ENCODE assay signal across 18 cellular contexts in the genomic region with DNA sequence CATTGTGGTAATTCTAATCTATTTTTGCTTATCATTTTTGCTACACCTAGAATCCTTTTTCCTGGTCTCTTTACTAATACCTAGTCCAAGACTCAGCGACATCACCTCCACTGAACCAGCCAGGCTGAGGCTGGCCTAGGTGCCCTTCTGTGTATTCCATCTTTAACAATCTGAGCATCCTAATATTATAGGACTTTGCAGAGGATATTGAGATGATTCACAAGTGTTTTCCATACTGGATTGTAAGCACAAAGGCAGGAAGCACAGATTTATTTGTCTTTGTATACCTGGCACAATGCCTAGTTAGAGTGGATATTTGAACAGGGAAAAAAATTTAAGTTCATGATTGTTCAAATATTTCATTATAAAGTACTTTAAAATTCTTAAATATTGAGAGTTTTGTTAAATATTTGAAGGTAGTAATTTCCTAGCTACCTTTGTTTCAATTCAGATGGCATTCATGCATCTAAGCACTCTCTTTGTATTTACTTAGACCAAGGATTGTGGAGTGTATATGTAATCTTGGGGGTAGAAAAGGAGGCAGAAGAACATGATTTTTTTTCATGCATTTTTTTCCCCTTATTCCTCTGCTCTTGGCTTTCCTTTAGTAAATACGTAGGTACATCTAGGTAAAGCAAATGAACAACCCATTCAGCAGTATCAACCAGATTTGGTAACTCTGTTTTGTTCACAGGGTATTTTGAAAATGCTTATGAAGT. TPM values are rescaled to one million over a fixed set of nuclear protein-coding genes. Genes with fewer than 3 reads are reported as not detected.
A peak's percentile ranks its signal among the peaks of the same experiment; 100 is the strongest.
DNase-seq lines count a peak whose midpoint lies in the region; ATAC-seq and TF ChIP-seq lines count a peak whose summit lies in the region.
"Had no signal": no experiment of that assay in that cellular context is flagged by ENCODE, and none has a peak within 500 bp of the region (broad histone marks: within the 10 kb centered on the region; RNA-seq: fewer than 3 reads in every experiment).

No MANE protein-coding gene starts in this region.

- H2AFZ ChIP-seq in ACC112 (ENCODE audit: low read length, unreplicated experiment), result no peak overlapping the region

- H3K79me2 ChIP-seq in ACC112 (ENCODE audit: control insufficient read depth, insufficient read depth, low read length, unreplicated experiment), result peaks cover 19% of the 10 kb centered on the region

- H3K27me3 ChIP-seq in ACC112 (ENCODE audit: insufficient read depth, low read length), result no peaks in the 10 kb centered on the region
- H3K27me3 ChIP-seq in effector memory CD4-positive, alpha-beta T cell (replicated peaks; ENCODE audit: control insufficient read depth, insufficient read depth, low read length, poor library complexity, severe bottlenecking), result no peaks in the 10 kb centered on the region
- H3K27me3 ChIP-seq: cardiac muscle cell, SJSA1 had no signal

- in situ Hi-C loops in astrocyte of the cerebellum (cut with HindIII; ENCODE audit: low sequenced_read_pairs), result no loop called here

- intact Hi-C loops in sciatic nerve (cut with DNase I), result no loop called here

- peak; percentile 3 for DNase-seq in astrocyte of the cerebellum (ENCODE audit: low read depth)
- DNase-seq in glomerular endothelial cell (ENCODE audit: extremely low read depth, low read depth, low spot score), result peak; percentile 66
- DNase-seq in effector memory CD4-positive, alpha-beta T cell, result no peak
- DNase-seq in sciatic nerve (ENCODE audit: low spot score), result no peak
- DNase-seq: COR-L47; naive B cell; NCI-H2081 treated with DMSO at 0.1 percent for 48 hours; NCI-H526; posterior cingulate gyrus; stimulated activated CD4-positive, alpha-beta T cell treated with anti-CD3 and anti-CD28 coated beads, Interleukin-2, amount 100 ng/mL, for 48 hours had no signal

- no peaks in the 10 kb centered on the region for H3K9me3 ChIP-seq in effector memory CD4-positive, alpha-beta T cell (ENCODE audit: control insufficient read depth, low read length)
- H3K9me3 ChIP-seq: SJSA1 had no signal

- TF ChIP-seq CTCF in astrocyte of the cerebellum (IDR thresholded peaks at IDR 0.05; ENCODE audit: low read depth, low read length, missing control alignments), result no peak

- H3K27ac ChIP-seq in ACC112 (ENCODE audit: low read depth, low read length), result 0 out of 2 replicates have a peak overlapping the region, but pooled peaks have one; percentile 6
- no peak overlapping the region for H3K27ac ChIP-seq in effector memory CD4-positive, alpha-beta T cell (ENCODE audit: insufficient read depth, low read length, poor library complexity, severe bottlenecking)
- H3K27ac ChIP-seq: cardiac muscle cell, HL-60, SJSA1 had no signal

- H3K4me3 ChIP-seq in ACC112 (ENCODE audit: low read depth, low read length), result no peak overlapping the region
- H3K4me3 ChIP-seq in astrocyte of the cerebellum (ENCODE audit: low read depth, low read length), result no peak overlapping the region
- no peak overlapping the region for H3K4me3 ChIP-seq in effector memory CD4-positive, alpha-beta T cell (ENCODE audit: insufficient read depth, low read depth, low read length, poor library complexity, severe bottlenecking)
- H3K4me3 ChIP-seq: cardiac muscle cell, K562, SJSA1 had no signal

- ATAC-seq in GM19452 (IDR thresholded peaks at IDR 0.05; ENCODE audit: unreplicated experiment), result peak; percentile 11
- no peak for ATAC-seq in HG03442 (IDR thresholded peaks at IDR 0.05; ENCODE audit: unreplicated experiment)
- ATAC-seq in sciatic nerve, result no peak
- no peak for ATAC-seq in GM19023 (IDR thresholded peaks at IDR 0.05; ENCODE audit: unreplicated experiment)

- peaks cover 69% of the 10 kb centered on the region for H3K36me3 ChIP-seq in ACC112 (ENCODE audit: insufficient read depth, low read length)
- peaks cover 77% of the 10 kb centered on the region for H3K36me3 ChIP-seq in effector memory CD4-positive, alpha-beta T cell (ENCODE audit: control insufficient read depth, insufficient read depth, low read length)

- H3K4me1 ChIP-seq in ACC112 (ENCODE audit: control insufficient read depth, insufficient read depth, low read length, unreplicated experiment), result peaks cover 9% of the 10 kb centered on the region
- H3K4me1 ChIP-seq in effector memory CD4-positive, alpha-beta T cell (ENCODE audit: control insufficient read depth, insufficient read depth, low read length, poor library complexity, severe bottlenecking), result no peaks in the 10 kb centered on the region

RNA-seq across cellular contexts. Expression of gene SMARCA5, which starts 18.4 kb away (rescaled TPM):
- 33.4 and 53.6 TPM in 2 replicates for total RNA-seq in glomerular endothelial cell
- total RNA-seq in sciatic nerve, result 55.6 TPM

Comparison
In these comparisons a context has a peak if more than half of its experiments do, and no peak if none do; other contexts are left out.
1. DNase-seq: peak in astrocyte of the cerebellum (single experiment) and glomerular endothelial cell (single experiment); none in effector memory CD4-positive, alpha-beta T cell (0 of 3) and sciatic nerve (single experiment).